In the genomic region with DNA sequence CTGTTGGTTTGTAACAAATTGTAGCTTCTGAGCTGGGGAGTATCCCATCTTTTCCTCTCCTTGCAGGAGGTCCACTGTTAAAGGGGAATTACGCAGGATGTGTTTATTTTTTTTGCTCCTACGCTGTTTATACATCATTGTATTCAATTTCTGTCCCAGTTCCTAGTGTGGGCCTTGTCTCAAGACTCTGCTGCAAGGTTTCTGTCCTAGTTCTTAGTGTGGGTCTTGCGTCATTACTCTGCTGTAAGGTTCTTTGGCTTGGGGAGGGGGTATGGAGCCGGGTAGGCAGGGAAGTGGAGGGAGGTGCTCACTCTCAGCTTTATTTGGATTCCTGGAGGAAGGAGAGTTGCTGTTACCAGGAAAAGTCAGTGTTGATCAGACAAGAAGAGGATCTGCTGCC, we compare ENCODE assay signal across 1 cellular context.
TF ChIP-seq lines count a peak whose summit lies in the region.

No MANE protein-coding gene starts in this region.

TF ChIP-seq in HEK293, 187 proteins besides CTCF, POLR2A, EP300 and RAD21 (continued from another document):
- TF ChIP-seq, protein P1, sequence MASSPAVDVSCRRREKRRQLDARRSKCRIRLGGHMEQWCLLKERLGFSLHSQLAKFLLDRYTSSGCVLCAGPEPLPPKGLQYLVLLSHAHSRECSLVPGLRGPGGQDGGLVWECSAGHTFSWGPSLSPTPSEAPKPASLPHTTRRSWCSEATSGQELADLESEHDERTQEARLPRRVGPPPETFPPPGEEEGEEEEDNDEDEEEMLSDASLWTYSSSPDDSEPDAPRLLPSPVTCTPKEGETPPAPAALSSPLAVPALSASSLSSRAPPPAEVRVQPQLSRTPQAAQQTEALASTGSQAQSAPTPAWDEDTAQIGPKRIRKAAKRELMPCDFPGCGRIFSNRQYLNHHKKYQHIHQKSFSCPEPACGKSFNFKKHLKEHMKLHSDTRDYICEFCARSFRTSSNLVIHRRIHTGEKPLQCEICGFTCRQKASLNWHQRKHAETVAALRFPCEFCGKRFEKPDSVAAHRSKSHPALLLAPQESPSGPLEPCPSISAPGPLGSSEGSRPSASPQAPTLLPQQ (tag by site-specific recombination; IDR thresholded peaks at IDR 0.05), result peak; percentile 86
- TF ChIP-seq, protein P2, sequence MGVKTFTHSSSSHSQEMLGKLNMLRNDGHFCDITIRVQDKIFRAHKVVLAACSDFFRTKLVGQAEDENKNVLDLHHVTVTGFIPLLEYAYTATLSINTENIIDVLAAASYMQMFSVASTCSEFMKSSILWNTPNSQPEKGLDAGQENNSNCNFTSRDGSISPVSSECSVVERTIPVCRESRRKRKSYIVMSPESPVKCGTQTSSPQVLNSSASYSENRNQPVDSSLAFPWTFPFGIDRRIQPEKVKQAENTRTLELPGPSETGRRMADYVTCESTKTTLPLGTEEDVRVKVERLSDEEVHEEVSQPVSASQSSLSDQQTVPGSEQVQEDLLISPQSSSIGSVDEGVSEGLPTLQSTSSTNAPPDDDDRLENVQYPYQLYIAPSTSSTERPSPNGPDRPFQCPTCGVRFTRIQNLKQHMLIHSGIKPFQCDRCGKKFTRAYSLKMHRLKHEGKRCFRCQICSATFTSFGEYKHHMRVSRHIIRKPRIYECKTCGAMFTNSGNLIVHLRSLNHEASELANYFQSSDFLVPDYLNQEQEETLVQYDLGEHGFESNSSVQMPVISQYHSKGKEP (tag by site-specific recombination; IDR thresholded peaks at IDR 0.05), result no peak
- no peak for TF ChIP-seq MYNN (tag by site-specific recombination; IDR thresholded peaks at IDR 0.05; ENCODE audit: borderline replicate concordance)
- TF ChIP-seq, protein P3, sequence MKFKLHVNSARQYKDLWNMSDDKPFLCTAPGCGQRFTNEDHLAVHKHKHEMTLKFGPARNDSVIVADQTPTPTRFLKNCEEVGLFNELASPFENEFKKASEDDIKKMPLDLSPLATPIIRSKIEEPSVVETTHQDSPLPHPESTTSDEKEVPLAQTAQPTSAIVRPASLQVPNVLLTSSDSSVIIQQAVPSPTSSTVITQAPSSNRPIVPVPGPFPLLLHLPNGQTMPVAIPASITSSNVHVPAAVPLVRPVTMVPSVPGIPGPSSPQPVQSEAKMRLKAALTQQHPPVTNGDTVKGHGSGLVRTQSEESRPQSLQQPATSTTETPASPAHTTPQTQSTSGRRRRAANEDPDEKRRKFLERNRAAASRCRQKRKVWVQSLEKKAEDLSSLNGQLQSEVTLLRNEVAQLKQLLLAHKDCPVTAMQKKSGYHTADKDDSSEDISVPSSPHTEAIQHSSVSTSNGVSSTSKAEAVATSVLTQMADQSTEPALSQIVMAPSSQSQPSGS (tag by site-specific recombination; IDR thresholded peaks at IDR 0.05; ENCODE audit: low read depth), result no peak
- peak; percentile 79 for TF ChIP-seq ZNF341 (tag by site-specific recombination; IDR thresholded peaks at IDR 0.05; ENCODE audit: low read depth)
- no peak for TF ChIP-seq RBAK (tag by site-specific recombination; IDR thresholded peaks at IDR 0.05)
- peak; percentile 95 for TF ChIP-seq ZFP69B (tag by site-specific recombination; IDR thresholded peaks at IDR 0.05)
- TF ChIP-seq ZNF596 (tag by site-specific recombination; IDR thresholded peaks at IDR 0.05), result no peak
- peak; percentile 65 for TF ChIP-seq EGR2 (tag by site-specific recombination; IDR thresholded peaks at IDR 0.05; ENCODE audit: low read depth)
- no peak for TF ChIP-seq ZNF521 (tag by site-specific recombination; IDR thresholded peaks at IDR 0.05)
- TF ChIP-seq, protein P4, sequence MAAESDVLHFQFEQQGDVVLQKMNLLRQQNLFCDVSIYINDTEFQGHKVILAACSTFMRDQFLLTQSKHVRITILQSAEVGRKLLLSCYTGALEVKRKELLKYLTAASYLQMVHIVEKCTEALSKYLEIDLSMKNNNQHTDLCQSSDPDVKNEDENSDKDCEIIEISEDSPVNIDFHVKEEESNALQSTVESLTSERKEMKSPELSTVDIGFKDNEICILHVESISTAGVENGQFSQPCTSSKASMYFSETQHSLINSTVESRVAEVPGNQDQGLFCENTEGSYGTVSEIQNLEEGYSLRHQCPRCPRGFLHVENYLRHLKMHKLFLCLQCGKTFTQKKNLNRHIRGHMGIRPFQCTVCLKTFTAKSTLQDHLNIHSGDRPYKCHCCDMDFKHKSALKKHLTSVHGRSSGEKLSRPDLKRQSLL (tag by site-specific recombination; IDR thresholded peaks at IDR 0.05), result no peak
- no peak for TF ChIP-seq ZNF19 (tag by site-specific recombination; IDR thresholded peaks at IDR 0.05; ENCODE audit: low read depth)
- peak; percentile 65 for TF ChIP-seq ZBTB17 (tag by site-specific recombination; IDR thresholded peaks at IDR 0.05)
- peak; percentile 69 for TF ChIP-seq ZIC2 (tag by site-specific recombination; IDR thresholded peaks at IDR 0.05)
- peak; percentile 53 for TF ChIP-seq SP7 (tag by site-specific recombination; IDR thresholded peaks at IDR 0.05)
- TF ChIP-seq ZNF792 (tag by site-specific recombination; IDR thresholded peaks at IDR 0.05), result no peak
- TF ChIP-seq ZNF121 (tag by site-specific recombination; IDR thresholded peaks at IDR 0.05), result 0 out of 2 replicates have a peak, but pooled peaks have one; percentile 32
- TF ChIP-seq PRDM1 (tag by site-specific recombination; IDR thresholded peaks at IDR 0.05), result no peak
- TF ChIP-seq, protein P5, sequence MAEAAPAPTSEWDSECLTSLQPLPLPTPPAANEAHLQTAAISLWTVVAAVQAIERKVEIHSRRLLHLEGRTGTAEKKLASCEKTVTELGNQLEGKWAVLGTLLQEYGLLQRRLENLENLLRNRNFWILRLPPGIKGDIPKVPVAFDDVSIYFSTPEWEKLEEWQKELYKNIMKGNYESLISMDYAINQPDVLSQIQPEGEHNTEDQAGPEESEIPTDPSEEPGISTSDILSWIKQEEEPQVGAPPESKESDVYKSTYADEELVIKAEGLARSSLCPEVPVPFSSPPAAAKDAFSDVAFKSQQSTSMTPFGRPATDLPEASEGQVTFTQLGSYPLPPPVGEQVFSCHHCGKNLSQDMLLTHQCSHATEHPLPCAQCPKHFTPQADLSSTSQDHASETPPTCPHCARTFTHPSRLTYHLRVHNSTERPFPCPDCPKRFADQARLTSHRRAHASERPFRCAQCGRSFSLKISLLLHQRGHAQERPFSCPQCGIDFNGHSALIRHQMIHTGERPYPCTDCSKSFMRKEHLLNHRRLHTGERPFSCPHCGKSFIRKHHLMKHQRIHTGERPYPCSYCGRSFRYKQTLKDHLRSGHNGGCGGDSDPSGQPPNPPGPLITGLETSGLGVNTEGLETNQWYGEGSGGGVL (tag by site-specific recombination; IDR thresholded peaks at IDR 0.05), result peak; percentile 86
